ENCODE assay signal across 8 cellular contexts in the genomic region with DNA sequence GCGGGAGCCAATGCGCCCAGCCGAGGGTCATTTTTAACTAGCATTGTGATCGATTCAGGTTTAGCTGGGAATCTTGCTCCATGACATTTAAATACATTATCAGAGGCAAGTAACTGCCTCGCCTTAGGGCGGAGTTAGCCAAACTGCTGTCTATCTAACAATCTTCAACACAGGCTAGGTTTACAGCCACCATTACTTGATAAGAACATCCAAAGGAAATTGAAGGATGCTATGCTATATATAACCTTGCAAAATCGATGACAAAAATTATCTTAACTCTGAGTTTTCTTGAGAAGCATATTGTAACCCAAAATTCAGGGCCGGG. TPM values are rescaled to one million over a fixed set of nuclear protein-coding genes. Genes with fewer than 3 reads are reported as not detected.
DNase-seq lines count a peak whose midpoint lies in the region; TF ChIP-seq lines count a peak whose summit lies in the region.

No MANE protein-coding gene starts in this region.

- no peak for DNase-seq in H7
- DNase-seq in fibroblast of the aortic adventitia (ENCODE audit: low read depth), result no peak
- no peak for DNase-seq in skeletal muscle cell (ENCODE audit: low read depth)
- DNase-seq in NCI-H128 (lab: John Stamatoyannopoulos, UW; ENCODE audit: unreplicated experiment), result no peak
- DNase-seq in NCI-H748 (lab: John Stamatoyannopoulos, UW; ENCODE audit: unreplicated experiment), result no peak
- no peak for DNase-seq in kidney glomerular epithelial cell (lab: John Stamatoyannopoulos, UW)
- DNase-seq in amniotic stem cell (lab: John Stamatoyannopoulos, UW), result no peak

- H3K27me3 ChIP-seq in H7 (ENCODE audit: control insufficient read depth, insufficient read depth, low read length) (no peaks in the 10 kb centered on the region), SU-DHL-6 (ENCODE audit: low read length) (no peaks in the 10 kb centered on the region)

- H3K79me2 ChIP-seq in SU-DHL-6 (ENCODE audit: insufficient read depth, low read length), result peaks cover 58% of the 10 kb centered on the region

- no peak overlapping the region for H2AFZ ChIP-seq in SU-DHL-6 (ENCODE audit: low read depth, low read length, severe bottlenecking)

- peaks cover 3% of the 10 kb centered on the region; the same call in 1 of the 2 replicates for H3F3A ChIP-seq in SU-DHL-6 (ENCODE audit: insufficient read depth)

- peak overlapping the region; percentile 83 for H3K4me2 ChIP-seq in SU-DHL-6 (ENCODE audit: low read depth, low read length, poor library complexity, severe bottlenecking)

- TF ChIP-seq CTCF in SU-DHL-6 (IDR thresholded peaks at IDR 0.05; ENCODE audit: insufficient read depth, low read length, poor library complexity, severe bottlenecking) (no peak), fibroblast of the aortic adventitia (IDR thresholded peaks at IDR 0.05; ENCODE audit: insufficient read depth, low read length) (no peak)

- peak overlapping the region; percentile 87 for H3K4me3 ChIP-seq in H7 (ENCODE audit: insufficient read depth, low read depth, low read length)
- H3K4me3 ChIP-seq in SU-DHL-6 (ENCODE audit: insufficient read depth, low read length, poor library complexity, severe bottlenecking), result peak overlapping the region; percentile 83
- peak overlapping the region; percentile 90 for H3K4me3 ChIP-seq in fibroblast of the aortic adventitia (ENCODE audit: low read depth, low read length)
- H3K4me3 ChIP-seq in skeletal muscle cell (ENCODE audit: low read depth, low read length), result peak overlapping the region; percentile 82

- H3K9me3 ChIP-seq in SU-DHL-6 (ENCODE audit: insufficient read depth, low read length), result no peaks in the 10 kb centered on the region

- H3K9me2 ChIP-seq in SU-DHL-6 (replicated peaks; ENCODE audit: insufficient read depth, low read length), result no peaks in the 10 kb centered on the region

- peaks cover 9% of the 10 kb centered on the region; the same call in 1 of the 2 replicates for H4K20me1 ChIP-seq in SU-DHL-6 (ENCODE audit: low read depth, low read length)

- no peak overlapping the region for H3K27ac ChIP-seq in SU-DHL-6 (ENCODE audit: low read depth, low read length)

- peak overlapping the region; percentile 90 for H3K9ac ChIP-seq in SU-DHL-6 (ENCODE audit: low read length)

- H3K36me3 ChIP-seq in H7 (replicated peaks; ENCODE audit: control insufficient read depth, insufficient read depth, low read length) (no peaks in the 10 kb centered on the region; the same call in 1 of the 2 replicates), SU-DHL-6 (ENCODE audit: low read length) (peaks cover 5% of the 10 kb centered on the region)

RNA-seq across cellular contexts. Expression of gene TFRC, which starts 1.4 kb away (rescaled TPM):
- total RNA-seq in H7 (2014; rRNA removed; shearing (Covaris generic)), result 70.5 and 80.6 TPM in 2 replicates
- total RNA-seq in fibroblast of the aortic adventitia (ENCODE audit: low replicate concordance), result 80.3 and 143 TPM in 2 replicates
